In the genomic region with DNA sequence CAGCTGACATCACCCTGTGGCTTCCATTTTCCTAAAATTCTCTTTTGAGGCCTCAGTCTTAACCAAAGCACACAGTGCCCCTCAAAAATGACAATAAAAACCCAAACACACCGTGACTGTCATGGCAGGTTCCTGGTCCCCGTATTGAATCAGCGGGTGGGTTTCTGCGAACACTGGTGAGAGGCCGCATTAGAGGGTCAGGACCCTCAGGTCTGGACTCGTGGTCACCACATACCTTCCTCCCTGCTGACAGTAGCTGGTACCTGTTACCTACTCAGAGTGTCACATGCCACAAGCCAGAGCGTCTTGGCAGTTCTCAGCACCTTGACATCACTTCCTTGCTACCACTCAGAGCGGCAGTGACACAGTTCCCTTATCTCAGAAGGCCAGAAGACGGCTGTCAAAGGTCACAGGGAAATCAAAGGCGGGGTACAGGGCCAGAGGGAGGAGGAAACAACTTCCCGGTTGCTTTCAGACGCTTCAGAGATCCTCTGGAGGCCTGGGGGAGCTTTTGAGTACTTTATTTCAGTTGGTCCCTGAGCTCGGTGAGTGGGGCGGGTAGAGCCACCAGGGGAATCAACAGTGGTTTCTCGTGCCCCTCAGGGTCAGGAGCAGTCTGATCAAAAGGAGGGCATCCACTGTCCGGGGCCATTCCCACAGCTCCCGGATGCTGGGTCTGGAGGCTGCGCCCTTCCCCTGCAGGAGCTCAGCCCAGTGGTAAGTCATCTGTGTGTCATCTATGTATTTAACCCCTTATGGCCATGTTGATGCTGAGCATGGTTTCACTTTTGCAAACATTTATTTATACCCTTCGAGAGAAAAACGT, we compare ENCODE assay signal across 8 cellular contexts. TPM values are rescaled to one million over a fixed set of nuclear protein-coding genes. Genes with fewer than 3 reads are reported as not detected.
DNase-seq lines count a peak whose midpoint lies in the region; ATAC-seq lines count a peak whose summit lies in the region.

Gene CCR5AS, minus strand, starts transcription at position 281 of the 826 bp plus-strand sequence.
A gene with protein sequence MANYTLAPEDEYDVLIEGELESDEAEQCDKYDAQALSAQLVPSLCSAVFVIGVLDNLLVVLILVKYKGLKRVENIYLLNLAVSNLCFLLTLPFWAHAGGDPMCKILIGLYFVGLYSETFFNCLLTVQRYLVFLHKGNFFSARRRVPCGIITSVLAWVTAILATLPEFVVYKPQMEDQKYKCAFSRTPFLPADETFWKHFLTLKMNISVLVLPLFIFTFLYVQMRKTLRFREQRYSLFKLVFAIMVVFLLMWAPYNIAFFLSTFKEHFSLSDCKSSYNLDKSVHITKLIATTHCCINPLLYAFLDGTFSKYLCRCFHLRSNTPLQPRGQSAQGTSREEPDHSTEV (plus strand): TSS at position 474 of the 826 bp plus-strand sequence. CDS start 821 bp downstream, outside the sequence.

- H3K4me3 Mint-ChIP-seq in T-helper 2 cell treated with Interferon-gamma antibody and Interleukin-4, amounts not matched to agents 5 μg/mL and 100 μg/mL, for 36 hours, result peak within 1 kb of the TSS; percentile 85
- peak within 1 kb of the TSS; percentile 83 for H3K4me3 Mint-ChIP-seq in memory B cell

- peaks cover 25% of the 10 kb centered on the region for H3K4me1 Mint-ChIP-seq in T-helper 2 cell treated with Interferon-gamma antibody and Interleukin-4, amounts not matched to agents 5 μg/mL and 100 μg/mL, for 36 hours (ENCODE audit: low read depth)
- H3K4me1 Mint-ChIP-seq in memory B cell, result peaks cover 16% of the 10 kb centered on the region

- H3K27me3 Mint-ChIP-seq in T-helper 2 cell treated with Interferon-gamma antibody and Interleukin-4, amounts not matched to agents 5 μg/mL and 100 μg/mL, for 36 hours (ENCODE audit: low read depth), result peaks cover 19% of the 10 kb centered on the region
- peaks cover 2% of the 10 kb centered on the region for H3K27me3 Mint-ChIP-seq in memory B cell

- peak; percentile 27 for DNase-seq in H4 (ENCODE audit: low spot score)
- DNase-seq in T-helper 2 cell treated with Interferon-gamma antibody and Interleukin-4, amounts not matched to agents 5 μg/mL and 100 μg/mL, for 36 hours (ENCODE audit: low spot score), result peak; percentile 25
- peak; percentile 23 for DNase-seq in central memory CD4-positive, alpha-beta T cell
- peak; percentile 26 to 30 for DNase-seq in memory B cell (ENCODE audit: low spot score in 2 of 2)
- DNase-seq in stimulated activated CD8-positive, alpha-beta memory T cell treated with anti-CD3 and anti-CD28 coated beads, Interleukin-7, amount 100 ng/mL, for 24 hours (ENCODE audit: low read depth), result peak; percentile 1
- no peak for DNase-seq in NCI-H526 (lab: John Stamatoyannopoulos, UW)
- DNase-seq in iPS-NIHi7 (ENCODE audit: extremely low spot score), result no peak

- H3K9me3 Mint-ChIP-seq in T-helper 2 cell treated with Interferon-gamma antibody and Interleukin-4, amounts not matched to agents 5 μg/mL and 100 μg/mL, for 36 hours, result peaks cover 5% of the 10 kb centered on the region
- H3K9me3 Mint-ChIP-seq in memory B cell, result no peaks in the 10 kb centered on the region

- ATAC-seq in memory B cell (ENCODE audit: low read depth) (peak; percentile 94), GM19467 (IDR thresholded peaks at IDR 0.05; ENCODE audit: unreplicated experiment) (no peak)

- peak within 1 kb of the TSS; percentile 91 for H3K27ac Mint-ChIP-seq in T-helper 2 cell treated with Interferon-gamma antibody and Interleukin-4, amounts not matched to agents 5 μg/mL and 100 μg/mL, for 36 hours
- H3K27ac Mint-ChIP-seq in memory B cell, result peak within 1 kb of the TSS; percentile 93

- H3K36me3 Mint-ChIP-seq in T-helper 2 cell treated with Interferon-gamma antibody and Interleukin-4, amounts not matched to agents 5 μg/mL and 100 μg/mL, for 36 hours (ENCODE audit: low read depth), result peaks cover 1% of the 10 kb centered on the region
- H3K36me3 Mint-ChIP-seq in memory B cell, result peaks cover 3% of the 10 kb centered on the region

RNA-seq across cellular contexts. Expression of the second gene that starts in this region (rescaled TPM):
- total RNA-seq in H4 (2014; rRNA removed; shearing (Covaris generic)), result 0.46 and 6.6 TPM in 2 replicates

Comparison
In these comparisons a context has a peak if more than half of its experiments do, and no peak if none do; other contexts are left out.
1. DNase-seq: peak in H4 (single experiment), T-helper 2 cell treated with Interferon-gamma antibody and Interleukin-4, amounts not matched to agents 5 μg/mL and 100 μg/mL, for 36 hours (single experiment), central memory CD4-positive, alpha-beta T cell (single experiment), memory B cell (2 of 2) and stimulated activated CD8-positive, alpha-beta memory T cell treated with anti-CD3 and anti-CD28 coated beads, Interleukin-7, amount 100 ng/mL, for 24 hours (single experiment); none in NCI-H526 (0 of 2) and iPS-NIHi7 (single experiment).